1 cellular context compared by ENCODE assay signal in the genomic region with DNA sequence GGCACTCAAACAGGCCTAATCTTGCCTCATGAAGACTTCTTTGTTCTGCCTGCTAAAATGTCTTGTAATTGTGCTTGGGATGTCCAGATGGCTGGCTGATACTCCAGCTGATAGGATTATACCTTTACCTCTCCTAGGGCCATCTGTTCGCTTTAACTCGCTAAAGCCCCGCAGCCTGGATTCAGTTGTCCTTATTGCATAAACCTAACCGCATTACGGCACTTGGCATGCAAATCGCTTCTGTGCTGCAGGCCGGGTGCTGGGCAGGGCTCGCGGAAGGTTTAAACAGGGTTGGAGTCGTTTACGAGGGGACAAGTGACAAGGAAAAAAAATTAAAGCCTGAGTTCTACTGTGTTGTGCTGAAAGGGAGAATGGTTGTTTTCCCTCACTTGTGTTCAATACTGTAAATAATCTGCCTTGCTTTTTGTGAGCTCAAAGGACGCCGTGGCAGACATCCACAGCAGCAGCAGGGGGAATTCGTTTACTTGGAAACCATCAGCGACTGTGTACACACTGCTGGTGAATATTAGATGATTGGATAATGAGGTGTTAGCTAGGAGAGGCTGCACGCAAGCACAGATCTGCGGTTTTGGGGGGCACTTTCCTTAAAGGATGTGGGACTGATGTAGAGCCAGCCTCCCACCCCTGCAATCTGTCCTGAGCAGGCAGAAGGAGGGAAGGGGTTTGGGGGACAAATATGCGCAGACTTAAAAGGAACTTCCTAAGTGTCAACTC.
TF ChIP-seq lines count a peak whose summit lies in the region.

No MANE protein-coding gene starts in this region.

TF ChIP-seq in IMR-90, 13 proteins besides CTCF, POLR2A, EP300 and RAD21 (continued from another document):
- TF ChIP-seq, protein P1, sequence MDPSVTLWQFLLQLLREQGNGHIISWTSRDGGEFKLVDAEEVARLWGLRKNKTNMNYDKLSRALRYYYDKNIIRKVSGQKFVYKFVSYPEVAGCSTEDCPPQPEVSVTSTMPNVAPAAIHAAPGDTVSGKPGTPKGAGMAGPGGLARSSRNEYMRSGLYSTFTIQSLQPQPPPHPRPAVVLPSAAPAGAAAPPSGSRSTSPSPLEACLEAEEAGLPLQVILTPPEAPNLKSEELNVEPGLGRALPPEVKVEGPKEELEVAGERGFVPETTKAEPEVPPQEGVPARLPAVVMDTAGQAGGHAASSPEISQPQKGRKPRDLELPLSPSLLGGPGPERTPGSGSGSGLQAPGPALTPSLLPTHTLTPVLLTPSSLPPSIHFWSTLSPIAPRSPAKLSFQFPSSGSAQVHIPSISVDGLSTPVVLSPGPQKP (IDR thresholded peaks at IDR 0.05; ENCODE audit: borderline replicate concordance, low read depth, low read length) = no peak
- no peak for TF ChIP-seq CHD1 (IDR thresholded peaks at IDR 0.05; ENCODE audit: low read depth, low read length)
- TF ChIP-seq BHLHE40 (IDR thresholded peaks at IDR 0.05; ENCODE audit: low read depth, low read length) = no peak
- TF ChIP-seq MAFK (IDR thresholded peaks at IDR 0.05; ENCODE audit: low read depth, low read length) = no peak
- no peak for TF ChIP-seq SMC3 (IDR thresholded peaks at IDR 0.05; ENCODE audit: low read depth, low read length)
- TF ChIP-seq FOS (IDR thresholded peaks at IDR 0.05; ENCODE audit: low read depth, low read length) = no peak
- TF ChIP-seq CEBPB (IDR thresholded peaks at IDR 0.05; ENCODE audit: low read depth, low read length) = no peak
- TF ChIP-seq MAZ (IDR thresholded peaks at IDR 0.05; ENCODE audit: borderline replicate concordance, low read depth, low read length) = no peak
- TF ChIP-seq, protein P2, sequence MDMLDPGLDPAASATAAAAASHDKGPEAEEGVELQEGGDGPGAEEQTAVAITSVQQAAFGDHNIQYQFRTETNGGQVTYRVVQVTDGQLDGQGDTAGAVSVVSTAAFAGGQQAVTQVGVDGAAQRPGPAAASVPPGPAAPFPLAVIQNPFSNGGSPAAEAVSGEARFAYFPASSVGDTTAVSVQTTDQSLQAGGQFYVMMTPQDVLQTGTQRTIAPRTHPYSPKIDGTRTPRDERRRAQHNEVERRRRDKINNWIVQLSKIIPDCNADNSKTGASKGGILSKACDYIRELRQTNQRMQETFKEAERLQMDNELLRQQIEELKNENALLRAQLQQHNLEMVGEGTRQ (IDR thresholded peaks at IDR 0.05; ENCODE audit: low read depth, low read length) = no peak
- no peak for TF ChIP-seq MXI1 (IDR thresholded peaks at IDR 0.05; ENCODE audit: borderline replicate concordance, low read depth, low read length)
- TF ChIP-seq RFX5 (IDR thresholded peaks at IDR 0.05; ENCODE audit: low read depth, low read length) = no peak
- no peak for TF ChIP-seq NFE2L2 (IDR thresholded peaks at IDR 0.05; ENCODE audit: low read depth, low read length)
